ENCODE assay signal across 13 cellular contexts in the genomic region with DNA sequence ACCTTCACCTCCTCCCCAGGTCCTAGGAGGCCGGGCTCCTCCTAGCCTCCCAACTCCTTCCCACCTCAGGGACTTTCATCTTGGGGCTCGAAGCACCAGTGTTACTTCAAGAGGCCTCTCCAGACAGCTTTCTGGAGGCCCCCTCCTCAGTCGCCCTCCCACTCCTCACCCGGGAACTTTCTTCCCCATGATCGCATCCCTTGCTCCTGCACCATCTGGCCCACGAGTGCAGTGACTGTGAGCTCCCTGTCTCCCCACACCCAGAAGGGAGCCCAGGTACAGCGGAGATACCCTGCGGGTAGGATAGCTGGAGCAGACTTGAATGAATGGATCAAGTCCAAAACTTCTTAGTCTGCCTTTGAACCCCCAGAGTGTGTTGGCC. TPM values are rescaled to one million over a fixed set of nuclear protein-coding genes. Genes with fewer than 3 reads are reported as not detected.
"Had no signal": no experiment of that assay in that cellular context is flagged by ENCODE, and none has a peak within 500 bp of the region (broad histone marks: within the 10 kb centered on the region; RNA-seq: fewer than 3 reads in every experiment).

No MANE protein-coding gene starts in this region.

- H3K4me3 Mint-ChIP-seq: activated CD4-positive, alpha-beta memory T cell treated with anti-CD3 and anti-CD28 coated beads, Interleukin-2, amount 10 ng/mL, durations not matched to agents 7 days and 5 days; central memory CD8-positive, alpha-beta T cell; stimulated activated naive CD8-positive, alpha-beta T cell treated with anti-CD3 and anti-CD28 coated beads, Interleukin-15, amount 100 ng/mL, for 72 hours had no signal

- H3K27ac ChIP-seq: adrenal gland, body of pancreas, epithelial cell of prostate, lower lobe of right lung had no signal

- DNase-seq: activated CD4-positive, alpha-beta memory T cell treated with anti-CD3 and anti-CD28 coated beads, Interleukin-2, amount 10 ng/mL, durations not matched to agents 7 days and 5 days; activated naive CD4-positive, alpha-beta T cell treated with anti-CD3 and anti-CD28 coated beads, Interleukin-2, amount 50 U/mL, for 16 hours; body of pancreas; effector memory CD4-positive, alpha-beta T cell; hypothalamus; lower lobe of right lung; naive B cell; stimulated activated CD4-positive, alpha-beta T cell treated with anti-CD3 and anti-CD28 coated beads, Interleukin-4, amount 100 ng/mL, for 24 hours; T1000 had no signal

- H3K27ac Mint-ChIP-seq: activated CD4-positive, alpha-beta memory T cell treated with anti-CD3 and anti-CD28 coated beads, Interleukin-2, amount 10 ng/mL, durations not matched to agents 7 days and 5 days; naive B cell; stimulated activated naive CD8-positive, alpha-beta T cell treated with anti-CD3 and anti-CD28 coated beads, Interleukin-15, amount 100 ng/mL, for 72 hours had no signal

- H3K4me3 ChIP-seq: adrenal gland, body of pancreas, lower lobe of right lung had no signal

- H3K9me3 Mint-ChIP-seq: activated CD4-positive, alpha-beta memory T cell treated with anti-CD3 and anti-CD28 coated beads, Interleukin-2, amount 10 ng/mL, durations not matched to agents 7 days and 5 days; central memory CD8-positive, alpha-beta T cell; naive B cell; stimulated activated naive CD8-positive, alpha-beta T cell treated with anti-CD3 and anti-CD28 coated beads, Interleukin-15, amount 100 ng/mL, for 72 hours had no signal

- ATAC-seq: body of pancreas; lower lobe of right lung; stimulated activated naive CD8-positive, alpha-beta T cell treated with anti-CD3 and anti-CD28 coated beads, Interleukin-15, amount 100 ng/mL, for 72 hours had no signal

- H3K9me3 ChIP-seq: adrenal gland, body of pancreas, lower lobe of right lung had no signal

RNA-seq across cellular contexts. Expression of a gene that starts 6.1 kb away (rescaled TPM):
- total RNA-seq: activated CD4-positive, alpha-beta memory T cell treated with anti-CD3 and anti-CD28 coated beads, Interleukin-2, amount 10 ng/mL, durations not matched to agents 7 days and 5 days; lower lobe of right lung had no signal

RNA-seq across cellular contexts. Expression of a gene that starts 26.4 kb away (rescaled TPM):
- total RNA-seq: activated CD4-positive, alpha-beta memory T cell treated with anti-CD3 and anti-CD28 coated beads, Interleukin-2, amount 10 ng/mL, durations not matched to agents 7 days and 5 days had no signal
